ENCODE assay signal across 1 cellular context in the genomic region with DNA sequence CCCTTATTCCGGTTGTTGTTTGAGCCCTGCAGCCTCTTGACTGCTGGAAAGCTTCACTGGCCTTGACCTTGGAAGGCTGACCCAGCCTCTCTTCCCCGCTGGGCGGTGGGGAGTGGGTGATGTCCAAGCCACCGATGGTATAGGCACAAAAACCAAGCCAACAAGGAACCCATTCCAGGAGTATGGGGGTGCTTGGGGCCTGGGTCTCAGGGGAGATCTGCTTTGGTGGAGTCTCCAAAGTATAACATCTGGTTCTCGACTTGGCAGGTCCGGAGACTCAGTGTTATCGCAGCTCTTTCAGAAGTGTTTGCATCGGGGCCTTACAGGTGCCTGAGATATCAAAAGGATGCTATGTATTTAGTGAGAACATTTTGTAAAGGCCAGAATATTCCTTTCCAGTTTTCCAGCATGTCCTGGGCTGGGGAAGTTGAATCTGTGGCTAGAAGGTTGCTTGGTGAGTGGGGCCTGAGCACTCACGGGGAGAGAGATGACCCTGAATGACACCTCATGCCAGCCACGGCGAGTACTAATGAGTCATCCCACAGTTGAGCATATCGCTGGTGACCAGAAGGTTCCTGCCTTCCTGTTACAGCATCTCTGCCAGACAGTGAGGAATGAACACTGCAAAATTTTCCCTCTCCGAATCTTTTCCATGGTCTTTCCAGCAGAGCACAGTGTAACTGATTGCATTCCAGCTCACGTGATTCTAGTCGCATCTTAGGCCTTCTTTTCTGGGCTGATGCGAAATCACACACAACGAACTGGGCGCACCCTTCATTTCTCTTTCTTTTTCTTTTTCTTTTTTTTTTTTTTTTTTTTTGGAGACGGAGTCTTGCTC.
TF ChIP-seq lines count a peak whose summit lies in the region.

No MANE protein-coding gene starts in this region.

TF ChIP-seq in K562, 482 proteins besides CTCF, POLR2A, EP300 and RAD21 (continued from another document and continues in another):
- no peak; the same call in 1 of the 2 replicates for TF ChIP-seq SMC3 (conservative IDR thresholded peaks at IDR 0.05; ENCODE audit: insufficient read depth, low read depth, low read length)
- peak; percentile 6 for TF ChIP-seq CHD4 (IDR thresholded peaks at IDR 0.05; ENCODE audit: insufficient read depth, insufficient replicate concordance, low read depth, low read length, poor library complexity, severe bottlenecking)
- TF ChIP-seq RBM17 (IDR thresholded peaks at IDR 0.05; ENCODE audit: borderline replicate concordance, low read depth, low read length): no peak
- TF ChIP-seq ETV5 (CRISPR knock-in tag; IDR thresholded peaks at IDR 0.05; ENCODE audit: low read depth): peak; percentile 98
- no peak for TF ChIP-seq POU5F1 (IDR thresholded peaks at IDR 0.05; ENCODE audit: borderline replicate concordance, low read depth, low read length, partially characterized antibody)
- TF ChIP-seq, protein P1, sequence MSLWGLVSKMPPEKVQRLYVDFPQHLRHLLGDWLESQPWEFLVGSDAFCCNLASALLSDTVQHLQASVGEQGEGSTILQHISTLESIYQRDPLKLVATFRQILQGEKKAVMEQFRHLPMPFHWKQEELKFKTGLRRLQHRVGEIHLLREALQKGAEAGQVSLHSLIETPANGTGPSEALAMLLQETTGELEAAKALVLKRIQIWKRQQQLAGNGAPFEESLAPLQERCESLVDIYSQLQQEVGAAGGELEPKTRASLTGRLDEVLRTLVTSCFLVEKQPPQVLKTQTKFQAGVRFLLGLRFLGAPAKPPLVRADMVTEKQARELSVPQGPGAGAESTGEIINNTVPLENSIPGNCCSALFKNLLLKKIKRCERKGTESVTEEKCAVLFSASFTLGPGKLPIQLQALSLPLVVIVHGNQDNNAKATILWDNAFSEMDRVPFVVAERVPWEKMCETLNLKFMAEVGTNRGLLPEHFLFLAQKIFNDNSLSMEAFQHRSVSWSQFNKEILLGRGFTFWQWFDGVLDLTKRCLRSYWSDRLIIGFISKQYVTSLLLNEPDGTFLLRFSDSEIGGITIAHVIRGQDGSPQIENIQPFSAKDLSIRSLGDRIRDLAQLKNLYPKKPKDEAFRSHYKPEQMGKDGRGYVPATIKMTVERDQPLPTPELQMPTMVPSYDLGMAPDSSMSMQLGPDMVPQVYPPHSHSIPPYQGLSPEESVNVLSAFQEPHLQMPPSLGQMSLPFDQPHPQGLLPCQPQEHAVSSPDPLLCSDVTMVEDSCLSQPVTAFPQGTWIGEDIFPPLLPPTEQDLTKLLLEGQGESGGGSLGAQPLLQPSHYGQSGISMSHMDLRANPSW (CRISPR knock-in tag; IDR thresholded peaks at IDR 0.05): no peak
- peak; percentile 98 for TF ChIP-seq HDAC2 (IDR thresholded peaks at IDR 0.05)
- no peak for TF ChIP-seq RBM34 (IDR thresholded peaks at IDR 0.05; ENCODE audit: borderline replicate concordance, insufficient read depth, low read length)
- no peak for TF ChIP-seq GTF2F1 (IDR thresholded peaks at IDR 0.05; ENCODE audit: low read depth, low read length)
- TF ChIP-seq TFAP4 (CRISPR knock-in tag; IDR thresholded peaks at IDR 0.05; ENCODE audit: borderline replicate concordance): peak; percentile 67
- peak; percentile 18; the same call in 1 of the 2 replicates for TF ChIP-seq MXI1 (IDR thresholded peaks at IDR 0.05; ENCODE audit: low read depth, low read length)
- TF ChIP-seq MCM3 (IDR thresholded peaks at IDR 0.05): no peak
- peak; percentile 54 to 64; a peak in 3 of 4 replicates for TF ChIP-seq MAZ (CRISPR knock-in tag; conservative IDR thresholded peaks at IDR 0.05 in 1 of 2, IDR thresholded peaks at IDR 0.05 in 1 of 2)
- TF ChIP-seq ATF7 (IDR thresholded peaks at IDR 0.05): peak; percentile 95
- TF ChIP-seq CBFB (CRISPR knock-in tag; IDR thresholded peaks at IDR 0.05): no peak
- no peak for TF ChIP-seq RBM15 (IDR thresholded peaks at IDR 0.05; ENCODE audit: insufficient read depth, low read length)
- no peak for TF ChIP-seq HMG20B (CRISPR knock-in tag; IDR thresholded peaks at IDR 0.05)
- TF ChIP-seq BACH1 (tag; IDR thresholded peaks at IDR 0.05): peak; percentile 69
- peak; percentile 3 for TF ChIP-seq TEAD2 (tag; IDR thresholded peaks at IDR 0.05)
- TF ChIP-seq SFPQ (IDR thresholded peaks at IDR 0.05; ENCODE audit: low read depth, low read length): no peak
- TF ChIP-seq, protein P2, sequence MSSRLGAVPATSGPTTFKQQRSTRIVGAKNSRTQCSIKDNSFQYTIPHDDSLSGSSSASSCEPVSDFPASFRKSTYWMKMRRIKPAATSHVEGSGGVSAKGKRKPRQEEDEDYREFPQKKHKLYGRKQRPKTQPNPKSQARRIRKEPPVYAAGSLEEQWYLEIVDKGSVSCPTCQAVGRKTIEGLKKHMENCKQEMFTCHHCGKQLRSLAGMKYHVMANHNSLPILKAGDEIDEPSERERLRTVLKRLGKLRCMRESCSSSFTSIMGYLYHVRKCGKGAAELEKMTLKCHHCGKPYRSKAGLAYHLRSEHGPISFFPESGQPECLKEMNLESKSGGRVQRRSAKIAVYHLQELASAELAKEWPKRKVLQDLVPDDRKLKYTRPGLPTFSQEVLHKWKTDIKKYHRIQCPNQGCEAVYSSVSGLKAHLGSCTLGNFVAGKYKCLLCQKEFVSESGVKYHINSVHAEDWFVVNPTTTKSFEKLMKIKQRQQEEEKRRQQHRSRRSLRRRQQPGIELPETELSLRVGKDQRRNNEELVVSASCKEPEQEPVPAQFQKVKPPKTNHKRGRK (tag; IDR thresholded peaks at IDR 0.05): no peak
- no peak for TF ChIP-seq PHB (CRISPR knock-in tag; IDR thresholded peaks at IDR 0.05)
- TF ChIP-seq ZNF431 (CRISPR knock-in tag; IDR thresholded peaks at IDR 0.05): no peak
- TF ChIP-seq HMGN3 (IDR thresholded peaks at IDR 0.05; ENCODE audit: borderline replicate concordance, extremely low read depth, insufficient read length, low read depth, low read length): peak; percentile 88
- TF ChIP-seq CHD7 (IDR thresholded peaks at IDR 0.05; ENCODE audit: low read depth, low read length): no peak
- TF ChIP-seq ZNF253 (CRISPR knock-in tag; conservative IDR thresholded peaks at IDR 0.05): no peak
- TF ChIP-seq JUNB (CRISPR knock-in tag; conservative IDR thresholded peaks at IDR 0.05): peak; percentile 96
- TF ChIP-seq ZNF384 (IDR thresholded peaks at IDR 0.05; ENCODE audit: low read depth, low read length): peak; percentile 89
- no peak for TF ChIP-seq IRF1 (CRISPR knock-in tag; IDR thresholded peaks at IDR 0.05; ENCODE audit: borderline replicate concordance)
- TF ChIP-seq E2F6 (IDR thresholded peaks at IDR 0.05; ENCODE audit: borderline replicate concordance in 1 of 2, extremely low read depth in 1 of 2, insufficient read depth in 1 of 2, insufficient read length in 1 of 2, low read depth in 1 of 2, low read length in 1 of 2, poor library complexity in 1 of 2, severe bottlenecking in 1 of 2): peak; percentile 54 to 77
- peak; percentile 69 for TF ChIP-seq NR2C1 (IDR thresholded peaks at IDR 0.05)
- peak; percentile 74 for TF ChIP-seq NR2C1 (tag; IDR thresholded peaks at IDR 0.05)
- TF ChIP-seq GATAD2A (IDR thresholded peaks at IDR 0.05): no peak; the same call in 1 of the 2 replicates
